8 cellular contexts compared by ENCODE assay signal in the genomic region with DNA sequence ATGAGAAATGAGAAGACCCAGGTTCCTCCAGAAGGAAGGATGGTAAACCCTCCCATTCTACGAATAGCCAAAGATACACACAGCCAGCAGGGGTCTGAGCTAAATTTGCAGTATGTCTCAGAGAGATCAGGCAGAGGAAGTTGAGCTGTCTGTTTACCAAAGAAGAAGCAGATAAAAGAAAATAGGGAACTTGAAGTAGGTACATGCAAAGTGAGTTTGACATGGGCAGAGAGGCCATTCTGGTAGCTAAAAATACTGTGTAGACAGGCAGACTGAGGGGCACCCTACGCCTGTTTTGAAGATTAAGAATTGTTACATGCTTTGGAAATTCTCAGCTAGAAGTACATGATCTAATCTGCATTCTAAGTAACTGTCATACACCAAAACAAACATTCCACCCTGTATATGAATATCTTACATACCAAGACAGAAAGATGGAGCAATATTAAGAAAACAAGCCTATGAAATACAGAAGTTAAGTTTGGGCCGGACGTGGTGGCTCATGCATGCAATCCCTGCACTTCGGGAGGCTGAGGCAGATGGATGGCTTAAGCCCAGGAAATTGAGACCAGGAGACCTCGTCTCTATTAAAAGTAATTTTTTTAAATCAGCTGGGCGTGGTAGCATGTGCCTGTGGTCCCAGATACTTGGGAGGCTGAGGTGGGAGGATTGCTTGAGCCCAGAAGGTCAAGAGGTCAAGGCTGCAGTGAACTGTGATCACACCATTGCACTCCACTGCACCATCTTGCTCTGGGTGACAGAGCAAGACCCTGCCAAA.
A peak's percentile ranks its signal among the peaks of the same experiment; 100 is the strongest.
DNase-seq lines count a peak whose midpoint lies in the region; ATAC-seq and TF ChIP-seq lines count a peak whose summit lies in the region.

No MANE protein-coding gene starts in this region.

- peak; percentile 32; the same call in 1 of the 2 replicates for TF ChIP-seq CTCF in GM12875 (IDR thresholded peaks at IDR 0.05; ENCODE audit: borderline replicate concordance, insufficient read depth, low read depth, low read length)
- no peak for TF ChIP-seq CTCF in ascending aorta (IDR thresholded peaks at IDR 0.05)

- H4K20me1 ChIP-seq in Karpas-422 (ENCODE audit: insufficient read depth, low read depth, low read length), result no peaks in the 10 kb centered on the region

- peaks cover 67% of the 10 kb centered on the region for H3K79me2 ChIP-seq in Karpas-422 (ENCODE audit: low read length)

- H3K9me3 ChIP-seq in Karpas-422 (ENCODE audit: low read length) (no peaks in the 10 kb centered on the region), ascending aorta (no peaks in the 10 kb centered on the region)

- DNase-seq in Karpas-422 (peak; percentile 96), ascending aorta (ENCODE audit: low spot score in 2 of 2) (no peak), pons (ENCODE audit: low spot score) (peak; percentile 91), AG08395 (ENCODE audit: low spot score) (no peak)
- no peak for DNase-seq in NK-92 treated with Interleukin-12 subunit alpha and Interleukin-12 subunit beta, amount 100 ng/mL, for 24 hours (lab: John Stamatoyannopoulos, UW)
- DNase-seq in stimulated activated CD4-positive, alpha-beta T cell treated with anti-CD3 and anti-CD28 coated beads, Interleukin-1b, Interleukin-23, amount 100 ng/mL, for 48 hours, result no peak

- ATAC-seq in GM21576 (IDR thresholded peaks at IDR 0.05; ENCODE audit: unreplicated experiment), result peak; percentile 85

- H2AFZ ChIP-seq in Karpas-422 (ENCODE audit: low read length), result no peak overlapping the region

- H3K4me3 ChIP-seq in GM12875 (ENCODE audit: low read depth, low read length) (no peak overlapping the region), Karpas-422 (ENCODE audit: low read length) (peak overlapping the region; percentile 60), ascending aorta (no peak overlapping the region)

- peak overlapping the region; percentile 71 for H3K9ac ChIP-seq in Karpas-422 (ENCODE audit: low read length)

- H3K36me3 ChIP-seq in Karpas-422 (ENCODE audit: insufficient read depth, low read length) (0 out of 2 replicates have a peak, but pooled peaks cover 5% of the 10 kb centered on the region), ascending aorta (no peaks in the 10 kb centered on the region)

- peaks cover 80% of the 10 kb centered on the region for H3K4me1 ChIP-seq in Karpas-422 (ENCODE audit: low read length)
- H3K4me1 ChIP-seq in ascending aorta, result peaks cover 0 to 17% of the 10 kb centered on the region in 2 donors

- intact Hi-C loops in ascending aorta (cut with DNase I), result no loop called here

- H3K27me3 ChIP-seq in Karpas-422 (ENCODE audit: low read length) (no peaks in the 10 kb centered on the region), ascending aorta (no peaks in the 10 kb centered on the region)

- peak overlapping the region; percentile 74 for H3K4me2 ChIP-seq in Karpas-422 (ENCODE audit: low read depth, low read length, poor library complexity, severe bottlenecking)

- H3K9me2 ChIP-seq in Karpas-422 (replicated peaks; ENCODE audit: insufficient read depth, low read length), result no peaks in the 10 kb centered on the region

- H3K27ac ChIP-seq in Karpas-422 (ENCODE audit: low read length) (peak overlapping the region; percentile 100), ascending aorta (peak overlapping the region; percentile 7 to 48)

Comparison
In these comparisons a context has a peak if more than half of its experiments do, and no peak if none do; other contexts are left out.
1. DNase-seq: peak in Karpas-422 (single experiment) and pons (single experiment); none in ascending aorta (0 of 2), NK-92 treated with Interleukin-12 subunit alpha and Interleukin-12 subunit beta, amount 100 ng/mL, for 24 hours (single experiment), stimulated activated CD4-positive, alpha-beta T cell treated with anti-CD3 and anti-CD28 coated beads, Interleukin-1b, Interleukin-23, amount 100 ng/mL, for 48 hours (single experiment) and AG08395 (single experiment).